8 cellular contexts compared by ENCODE assay signal in genomic region chr12:14417717-14418116, GRCh38. TPM values are rescaled to one million over a fixed set of nuclear protein-coding genes. Genes with fewer than 3 reads are reported as not detected.
DNase-seq lines count a peak whose midpoint lies in the region; ATAC-seq and TF ChIP-seq lines count a peak whose summit lies in the region.

No MANE protein-coding gene starts in this region.

- intact Hi-C loops in cardiac septum (cut with DNase I) = loop anchor here (1.0 to 5.0 kb wide), 2 partner anchors 50 to 160 kb away; partner anchors contain the start of gene ATF7IP

- TF ChIP-seq POLR2A in GM18505 (IDR thresholded peaks at IDR 0.05; ENCODE audit: borderline replicate concordance, extremely low read depth, insufficient read depth, insufficient read length) = no peak

- peak overlapping the region; percentile 76 for H3K4me3 Mint-ChIP-seq in activated naive CD8-positive, alpha-beta T cell treated with anti-CD3 and anti-CD28 coated beads, Interleukin-2, amount 50 U/mL, for 24 hours

- H3K36me3 Mint-ChIP-seq in activated naive CD8-positive, alpha-beta T cell treated with anti-CD3 and anti-CD28 coated beads, Interleukin-2, amount 50 U/mL, for 24 hours (ENCODE audit: low read depth) = peaks cover 36% of the 10 kb centered on the region

- H3K9me3 Mint-ChIP-seq in activated naive CD8-positive, alpha-beta T cell treated with anti-CD3 and anti-CD28 coated beads, Interleukin-2, amount 50 U/mL, for 24 hours = peaks cover 25% of the 10 kb centered on the region

- peak overlapping the region; percentile 88 for H3K27ac Mint-ChIP-seq in activated naive CD8-positive, alpha-beta T cell treated with anti-CD3 and anti-CD28 coated beads, Interleukin-2, amount 50 U/mL, for 24 hours

- in situ Hi-C loops in SK-MEL-5 (cut with HindIII; ENCODE audit: low pct_unique_long_range_greater_than_20kb, low sequenced_read_pairs) = no loop called here

- DNase-seq in NCI-H1436 (lab: John Stamatoyannopoulos, UW) (peak; percentile 52), NCI-H1436 treated with DMSO at 0.1 percent for 48 hours (lab: John Stamatoyannopoulos, UW) (no peak), SK-MEL-5 (ENCODE audit: low read depth, low spot score) (peak; percentile 97), cardiac septum (ENCODE audit: low spot score) (peak; percentile 80), pons (ENCODE audit: low spot score) (peak; percentile 96)
- peak; percentile 52 for DNase-seq in activated naive CD8-positive, alpha-beta T cell treated with anti-CD3 and anti-CD28 coated beads, Interleukin-2, amount 50 U/mL, for 24 hours

- peak; percentile 82 for ATAC-seq in activated naive CD8-positive, alpha-beta T cell treated with anti-CD3 and anti-CD28 coated beads, Interleukin-2, amount 50 U/mL, for 24 hours
- ATAC-seq in GM21529 (IDR thresholded peaks at IDR 0.05; ENCODE audit: unreplicated experiment) = no peak
- ATAC-seq in GM18505 (IDR thresholded peaks at IDR 0.05; ENCODE audit: unreplicated experiment) = no peak

- H3K27me3 Mint-ChIP-seq in activated naive CD8-positive, alpha-beta T cell treated with anti-CD3 and anti-CD28 coated beads, Interleukin-2, amount 50 U/mL, for 24 hours = no peaks in the 10 kb centered on the region

- H3K4me1 Mint-ChIP-seq in activated naive CD8-positive, alpha-beta T cell treated with anti-CD3 and anti-CD28 coated beads, Interleukin-2, amount 50 U/mL, for 24 hours = peaks cover 70% of the 10 kb centered on the region

RNA-seq across cellular contexts. Expression of gene ATF7IP, which starts 52.2 kb away (rescaled TPM):
- 16.9 and 19.4 TPM in 2 replicates for total RNA-seq in SK-MEL-5 (2014; rRNA removed; shearing (Covaris generic))
- polyA plus RNA-seq in SK-MEL-5 (2015; cell fraction: cytosol; rRNA removed) = 13.2 and 17.1 TPM in 2 replicates
- polyA plus RNA-seq in SK-MEL-5 (2015; cell fraction: nucleus; rRNA removed) = 15.6 and 24.2 TPM in 2 replicates
- 61.6 TPM for total RNA-seq in cardiac septum
